Comparison of ENCODE assay signal across 24 cellular contexts in genomic region chr14:53824061-53824460, GRCh38.
DNase-seq lines count a peak whose midpoint lies in the region; ATAC-seq lines count a peak whose summit lies in the region.
"Had no signal": no experiment of that assay in that cellular context is flagged by ENCODE, and none has a peak within 500 bp of the region (broad histone marks: within the 10 kb centered on the region; RNA-seq: fewer than 3 reads in every experiment).

No MANE protein-coding gene starts in this region.

- peak; percentile 92 for ATAC-seq in GM18511 (IDR thresholded peaks at IDR 0.05; ENCODE audit: unreplicated experiment)
- ATAC-seq in GM19467 (IDR thresholded peaks at IDR 0.05; ENCODE audit: unreplicated experiment): peak; percentile 89
- peak; percentile 91 for ATAC-seq in HG02943 (IDR thresholded peaks at IDR 0.05; ENCODE audit: low read depth, unreplicated experiment)
- ATAC-seq in HG03571 (IDR thresholded peaks at IDR 0.05; ENCODE audit: unreplicated experiment): peak; percentile 92
- no peak for ATAC-seq in HG02885 (IDR thresholded peaks at IDR 0.05; ENCODE audit: poor library complexity, unreplicated experiment)
- ATAC-seq: activated CD8-positive, alpha-beta T cell treated with anti-CD3 and anti-CD28 coated beads for 36 hours; activated T-cell treated with anti-CD3 and anti-CD28 coated beads, Interleukin-2, amount 50 U/mL, for 4 hours; effector memory CD8-positive, alpha-beta T cell; left lobe of liver; Right ventricle myocardium inferior; T-cell had no signal

- DNase-seq in SKM-1 (lab: John Stamatoyannopoulos, UW; ENCODE audit: unreplicated experiment) (no peak), superior temporal gyrus (ENCODE audit: extremely low spot score) (no peak), DMS79 treated with DMSO at 0.1 percent for 48 hours (lab: John Stamatoyannopoulos, UW) (no peak)
- DNase-seq: activated CD8-positive, alpha-beta T cell treated with anti-CD3 and anti-CD28 coated beads for 36 hours; activated T-cell treated with anti-CD3 and anti-CD28 coated beads, Interleukin-2, amount 50 U/mL, for 4 hours; CD4-positive, CD25-positive, alpha-beta regulatory T cell; DMS53; effector memory CD8-positive, alpha-beta T cell; H7; KBM-7; NCI-H1048; NCI-H2107; NCI-H524; stimulated activated CD4-positive, alpha-beta T cell treated with anti-CD3 and anti-CD28 coated beads, Interleukin-15, amount 100 ng/mL, for 24 hours; stimulated activated naive CD4-positive, alpha-beta T cell; T-cell; trophoblast cell had no signal
